9 cellular contexts compared by ENCODE assay signal in the genomic region with DNA sequence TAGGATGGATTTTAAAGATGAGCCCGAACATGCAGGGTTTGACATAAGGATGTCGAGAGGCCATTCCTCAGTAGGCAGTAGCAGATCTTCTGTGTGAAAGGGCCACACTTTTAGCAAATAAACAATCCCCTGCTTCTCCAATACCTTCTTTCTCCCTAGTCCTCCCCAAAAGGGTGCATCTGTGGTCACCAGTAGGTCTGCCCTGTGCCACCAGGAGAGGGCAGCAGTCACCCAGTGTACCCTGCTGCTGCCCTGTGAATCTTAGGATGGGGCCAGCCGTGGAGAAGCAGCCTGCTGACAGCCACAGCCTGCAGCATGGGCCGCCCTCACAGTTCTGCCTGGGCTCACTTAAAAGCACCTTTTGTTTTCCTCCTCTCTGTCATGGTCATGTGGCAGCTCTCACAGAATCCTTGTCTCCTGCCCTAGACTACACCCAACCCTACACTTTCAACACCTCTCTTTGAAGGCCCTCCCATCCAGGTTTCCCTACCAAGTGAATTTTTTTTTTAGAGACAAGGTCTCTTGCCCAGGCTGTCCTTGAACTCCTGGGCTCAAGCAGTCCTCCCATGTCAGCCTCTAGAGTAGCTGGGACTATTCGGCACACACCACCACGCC. TPM values are rescaled to one million over a fixed set of nuclear protein-coding genes. Genes with fewer than 3 reads are reported as not detected.
A peak's percentile ranks its signal among the peaks of the same experiment; 100 is the strongest.
DNase-seq lines count a peak whose midpoint lies in the region; ATAC-seq and TF ChIP-seq lines count a peak whose summit lies in the region.
"Not testable (repeated sequence)": the region's sequence is repeated elsewhere in the genome, so short reads cannot be mapped to it uniquely, and the experiment has no call there.
"Had no signal": no experiment of that assay in that cellular context is flagged by ENCODE, and none has a peak within 500 bp of the region (broad histone marks: within the 10 kb centered on the region; RNA-seq: fewer than 3 reads in every experiment).

No MANE protein-coding gene starts in this region.

- not testable (repeated sequence) for H3K4me3 ChIP-seq in DOHH2 (ENCODE audit: low read length); Loucy (ENCODE audit: low read length, poor library complexity, severe bottlenecking); psoas muscle

- H2AFZ ChIP-seq in Loucy (ENCODE audit: low read length) = not testable (repeated sequence)

- WGBS in psoas muscle, 3 donors = 68 to 90% (median 87%) methylated on average over 4 to 6 of the region's 6 CpGs

- not testable (repeated sequence) for H3K9ac ChIP-seq in Loucy (ENCODE audit: low read depth, low read length, poor library complexity, severe bottlenecking)

- not testable (repeated sequence) for ATAC-seq in psoas muscle

- H3K36me3 Mint-ChIP-seq in chondrocyte (ENCODE audit: low read depth); type B pancreatic cell: not testable (repeated sequence)

- not testable (repeated sequence) for H3K9me3 Mint-ChIP-seq in chondrocyte (ENCODE audit: low read depth); type B pancreatic cell

- H3K4me1 ChIP-seq in DOHH2 (ENCODE audit: control insufficient read depth, low read length) = peaks cover 28% of the 10 kb centered on the region
- H3K4me1 ChIP-seq in Loucy (ENCODE audit: insufficient read depth, low read length, poor library complexity, severe bottlenecking); psoas muscle: not testable (repeated sequence)

- H3K27me3 ChIP-seq in DOHH2 (ENCODE audit: control insufficient read depth, low read length); Loucy (ENCODE audit: insufficient read depth, low read length, poor library complexity, severe bottlenecking); psoas muscle (ENCODE audit: insufficient read depth in 3 of 3, low read length in 2 of 3): not testable (repeated sequence)

- H3K9me3 ChIP-seq in DOHH2 (ENCODE audit: control insufficient read depth, insufficient read depth, low read length); Loucy (ENCODE audit: insufficient read depth, low read depth, low read length); psoas muscle: not testable (repeated sequence)

- not testable (repeated sequence) for H3F3A ChIP-seq in DOHH2 (ENCODE audit: control insufficient read depth, insufficient read depth); Loucy (ENCODE audit: low read depth)

- not testable (repeated sequence) for H3K9me2 ChIP-seq in DOHH2 (replicated peaks; ENCODE audit: control insufficient read depth, low read length); Loucy (replicated peaks; ENCODE audit: low read depth, low read length)

- intact Hi-C loops in psoas muscle (cut with DNase I) = not testable (repeated sequence)

- TF ChIP-seq CTCF in DOHH2 (IDR thresholded peaks at IDR 0.05; ENCODE audit: low read depth, low read length, poor library complexity, severe bottlenecking) (peak; percentile 59), Loucy (conservative IDR thresholded peaks at IDR 0.05; ENCODE audit: low read length) (peak; percentile 53), chondrocyte (IDR thresholded peaks at IDR 0.05) (peak; percentile 78), psoas muscle (IDR thresholded peaks at IDR 0.05) (peak; percentile 65), type B pancreatic cell (conservative IDR thresholded peaks at IDR 0.05) (peak; percentile 73)

- H3K36me3 ChIP-seq in DOHH2 (ENCODE audit: control insufficient read depth, low read length); Loucy (ENCODE audit: insufficient read depth, low read length); psoas muscle (ENCODE audit: insufficient read depth in 1 of 2, low read depth in 1 of 2): not testable (repeated sequence)

- H4K20me1 ChIP-seq in DOHH2 (ENCODE audit: control insufficient read depth, insufficient read depth, low read depth, low read length); Loucy (ENCODE audit: insufficient read depth, low read length, poor library complexity, severe bottlenecking): not testable (repeated sequence)

- H3K4me2 ChIP-seq in DOHH2 (ENCODE audit: low read length); Loucy (ENCODE audit: low read depth, low read length, poor library complexity, severe bottlenecking): not testable (repeated sequence)

- not testable (repeated sequence) for H3K27ac ChIP-seq in DOHH2 (ENCODE audit: low read depth, low read length); psoas muscle

- peaks cover 15% of the 10 kb centered on the region for H3K4me1 Mint-ChIP-seq in chondrocyte (ENCODE audit: low read depth)
- H3K4me1 Mint-ChIP-seq in type B pancreatic cell (ENCODE audit: unreplicated experiment) = not testable (repeated sequence)

- H3K27me3 Mint-ChIP-seq in chondrocyte (ENCODE audit: low read depth); type B pancreatic cell: not testable (repeated sequence)

- DNase-seq in SW480 (ENCODE audit: low spot score) (peak; percentile 54), activated T-cell treated with anti-CD3 and anti-CD28 coated beads for 4 hours (peak; percentile 36), hepatic stellate cell (ENCODE audit: low spot score) (peak; percentile 29), psoas muscle (peak; percentile 49 to 67)
- not testable (repeated sequence) for DNase-seq in chondrocyte (ENCODE audit: low spot score); type B pancreatic cell (ENCODE audit: extremely low spot score, unreplicated experiment)

- H3K4me3 Mint-ChIP-seq in chondrocyte (ENCODE audit: unreplicated experiment); type B pancreatic cell: not testable (repeated sequence)

- not testable (repeated sequence) for H3K79me2 ChIP-seq in DOHH2 (ENCODE audit: control insufficient read depth, low read length); Loucy (ENCODE audit: insufficient read depth, low read length)

- H3K27ac Mint-ChIP-seq in chondrocyte (ENCODE audit: unreplicated experiment) = not testable (repeated sequence)
- peak overlapping the region; percentile 34 for H3K27ac Mint-ChIP-seq in type B pancreatic cell

RNA-seq across cellular contexts. Expression of gene DEFB108B, which starts 40.3 kb away (rescaled TPM):
- not detected in 3 replicates for total RNA-seq in chondrocyte
- not detected for total RNA-seq in psoas muscle
- polyA plus RNA-seq in psoas muscle = not detected
- not detected in 2 replicates for total RNA-seq in type B pancreatic cell (ENCODE audit: low replicate concordance)
- total RNA-seq: left colon had no signal
